ENCODE assay signal across 8 cellular contexts in genomic region chr1:180231506-180232420, GRCh38. TPM values are rescaled to one million over a fixed set of nuclear protein-coding genes. Genes with fewer than 3 reads are reported as not detected.
A peak's percentile ranks its signal among the peaks of the same experiment; 100 is the strongest.
DNase-seq lines count a peak whose midpoint lies in the region; ATAC-seq and TF ChIP-seq lines count a peak whose summit lies in the region.

No MANE protein-coding gene starts in this region.

- peaks cover 88 to 97% (median 89%) of the 10 kb centered on the region in 3 donors for H3K27me3 Mint-ChIP-seq in CD14-positive monocyte (ENCODE audit: low read depth in 3 of 3)
- peaks cover 91% of the 10 kb centered on the region for H3K27me3 Mint-ChIP-seq in dendritic cell treated with granulocyte-macrophage colony-stimulating factor and Interleukin-4, amounts not matched to agents 40 ng/mL and 50 ng/mL, for 4 days
- H3K27me3 Mint-ChIP-seq in naive thymus-derived CD4-positive, alpha-beta T cell: peaks cover 63 to 86% (median 67%) of the 10 kb centered on the region in 5 donors

- peaks cover 0 to 48% (median 19%) of the 10 kb centered on the region in 7 donors for H3K9me3 Mint-ChIP-seq in CD14-positive monocyte
- no peaks in the 10 kb centered on the region for H3K9me3 Mint-ChIP-seq in dendritic cell treated with granulocyte-macrophage colony-stimulating factor and Interleukin-4, amounts not matched to agents 40 ng/mL and 50 ng/mL, for 4 days
- peaks cover 0 to 2% (median 0%) of the 10 kb centered on the region in 11 donors for H3K9me3 Mint-ChIP-seq in naive thymus-derived CD4-positive, alpha-beta T cell

- H3K4me1 ChIP-seq in Panc1 (ENCODE audit: control insufficient read depth, insufficient read depth, low read length): peaks cover 11% of the 10 kb centered on the region
- peaks cover 24% of the 10 kb centered on the region in 2 donors for H3K4me1 ChIP-seq in naive thymus-derived CD4-positive, alpha-beta T cell (ENCODE audit: control insufficient read depth in 2 of 2, insufficient read depth in 2 of 2, low read length in 2 of 2)

- in situ Hi-C loops in Panc1 (cut with HindIII; ENCODE audit: low pct_unique_long_range_greater_than_20kb, low sequenced_read_pairs): no loop called here

- TF ChIP-seq CTCF in CD14-positive monocyte (IDR thresholded peaks at IDR 0.05) (no peak), Panc1 (IDR thresholded peaks at IDR 0.05) (peak; percentile 73)

- H3K4me1 Mint-ChIP-seq in CD14-positive monocyte: peaks cover 68% of the 10 kb centered on the region
- H3K4me1 Mint-ChIP-seq in dendritic cell treated with granulocyte-macrophage colony-stimulating factor and Interleukin-4, amounts not matched to agents 40 ng/mL and 50 ng/mL, for 4 days (ENCODE audit: low read depth): peaks cover 73% of the 10 kb centered on the region
- peaks cover 21 to 57% (median 38%) of the 10 kb centered on the region in 7 donors for H3K4me1 Mint-ChIP-seq in naive thymus-derived CD4-positive, alpha-beta T cell

- intact Hi-C loops in CD14-positive monocyte (cut with micrococcal nuclease) (no loop called here), Panc1 (cut with micrococcal nuclease; ENCODE audit: unreplicated experiment) (no loop called here)
- intact Hi-C loops in dendritic cell treated with granulocyte-macrophage colony-stimulating factor and Interleukin-4, amounts not matched to agents 40 ng/mL and 50 ng/mL, for 4 days (cut with micrococcal nuclease): no loop called here
- intact Hi-C loops in naive thymus-derived CD4-positive, alpha-beta T cell (cut with micrococcal nuclease): loop anchor here in 1 of 2 donors (10.0 kb wide), 1 partner anchor 403 kb away; the partner anchor contains the start of gene XPR1

- no TSS peak for BruUV-seq in Panc1 (replicated peaks; lab: Mats Ljungman, UMichigan)

- H3K9me3 ChIP-seq in Panc1 (ENCODE audit: control insufficient read depth, insufficient read depth, low read depth, low read length): no peaks in the 10 kb centered on the region
- no peaks in the 10 kb centered on the region for H3K9me3 ChIP-seq in naive thymus-derived CD4-positive, alpha-beta T cell (ENCODE audit: control insufficient read depth in 2 of 3, low read length in 3 of 3)

- DNase-seq in CD14-positive monocyte (ENCODE audit: low spot score): no peak
- DNase-seq in H7: peak; percentile 86
- no peak for DNase-seq in Panc1 (ENCODE audit: low read depth, low spot score)
- DNase-seq in naive thymus-derived CD4-positive, alpha-beta T cell: peak in 1 of 9 donors; percentile 32
- no peak for DNase-seq in NK-92 (lab: John Stamatoyannopoulos, UW; ENCODE audit: unreplicated experiment)

- peaks cover 8 to 12% of the 10 kb centered on the region in 2 donors for H3K36me3 Mint-ChIP-seq in CD14-positive monocyte
- H3K36me3 Mint-ChIP-seq in dendritic cell treated with granulocyte-macrophage colony-stimulating factor and Interleukin-4, amounts not matched to agents 40 ng/mL and 50 ng/mL, for 4 days (ENCODE audit: low read depth): no peaks in the 10 kb centered on the region
- H3K36me3 Mint-ChIP-seq in naive thymus-derived CD4-positive, alpha-beta T cell: no peaks in the 10 kb centered on the region

- H3K4me3 ChIP-seq in H7 (ENCODE audit: insufficient read depth, low read depth, low read length) (peak overlapping the region; percentile 66), Panc1 (ENCODE audit: low read depth in 2 of 2, low read length in 2 of 2) (peak overlapping the region; percentile 51 to 71)
- peak overlapping the region; percentile 31 for H3K4me3 ChIP-seq in naive thymus-derived CD4-positive, alpha-beta T cell (ENCODE audit: low read length)

- H3K36me3 ChIP-seq in H7 (replicated peaks; ENCODE audit: control insufficient read depth, insufficient read depth, low read length): no peaks in the 10 kb centered on the region
- no peaks in the 10 kb centered on the region for H3K36me3 ChIP-seq in Panc1 (ENCODE audit: control insufficient read depth, insufficient read depth, low read length)
- H3K36me3 ChIP-seq in naive thymus-derived CD4-positive, alpha-beta T cell (ENCODE audit: control insufficient read depth in 2 of 3, insufficient read depth in 3 of 3, low read length in 3 of 3): no peaks in the 10 kb centered on the region

- no peak overlapping the region for H3K27ac ChIP-seq in Panc1 (ENCODE audit: low read length)
- no peak overlapping the region for H3K27ac ChIP-seq in naive thymus-derived CD4-positive, alpha-beta T cell (ENCODE audit: low read depth, low read length)

- H3K27me3 ChIP-seq in H7 (ENCODE audit: control insufficient read depth, insufficient read depth, low read length): peaks cover 94% of the 10 kb centered on the region
- peaks cover 34% of the 10 kb centered on the region for H3K27me3 ChIP-seq in Panc1 (ENCODE audit: control insufficient read depth, insufficient read depth, low read length)
- H3K27me3 ChIP-seq in naive thymus-derived CD4-positive, alpha-beta T cell (ENCODE audit: control insufficient read depth in 2 of 2, insufficient read depth in 2 of 2, low read length in 2 of 2): peaks cover 22 to 56% of the 10 kb centered on the region in 2 donors

- ATAC-seq in Panc1 (peak; percentile 60), HG03039 (IDR thresholded peaks at IDR 0.05; ENCODE audit: unreplicated experiment) (no peak), HG03439 (IDR thresholded peaks at IDR 0.05; ENCODE audit: unreplicated experiment) (no peak)
- ATAC-seq in naive thymus-derived CD4-positive, alpha-beta T cell: no peak

- H3K27ac Mint-ChIP-seq in CD14-positive monocyte: peak overlapping the region in 2 of 7 donors; percentile 1 to 58
- H3K27ac Mint-ChIP-seq in dendritic cell treated with granulocyte-macrophage colony-stimulating factor and Interleukin-4, amounts not matched to agents 40 ng/mL and 50 ng/mL, for 4 days: no peak overlapping the region
- peak overlapping the region in 2 of 9 donors; percentile 24 to 37 for H3K27ac Mint-ChIP-seq in naive thymus-derived CD4-positive, alpha-beta T cell

- CTCF ChIA-PET in Panc1 (lab: Charles Lee): interaction anchor here (0.6 to 0.7 kb wide), 2 partner anchors 22 to 44 kb away, joined by 3 read pairs; no protein-coding TSS in a partner anchor
- CTCF ChIA-PET in naive thymus-derived CD4-positive, alpha-beta T cell (lab: Charles Lee): no interaction called here

- POLR2A ChIA-PET in Panc1 (lab: Charles Lee): interaction anchor here (0.6 kb wide), 1 partner anchor 557 kb away, joined by 7 read pairs; no protein-coding TSS in a partner anchor
- POLR2A ChIA-PET in naive thymus-derived CD4-positive, alpha-beta T cell (lab: Charles Lee): no interaction called here

- peak overlapping the region; percentile 80 to 92 for H3K4me3 Mint-ChIP-seq in CD14-positive monocyte
- H3K4me3 Mint-ChIP-seq in dendritic cell treated with granulocyte-macrophage colony-stimulating factor and Interleukin-4, amounts not matched to agents 40 ng/mL and 50 ng/mL, for 4 days: peak overlapping the region; percentile 73
- peak overlapping the region; percentile 67 to 82 (median 78) for H3K4me3 Mint-ChIP-seq in naive thymus-derived CD4-positive, alpha-beta T cell

RNA-seq across cellular contexts. Expression of gene LHX4, which starts 1.7 kb away (rescaled TPM):
- not detected for polyA plus RNA-seq in CD14-positive monocyte
- total RNA-seq in H7 (2014; rRNA removed; shearing (Covaris generic)): 1.1 and 2.7 TPM in 2 replicates
- total RNA-seq in Panc1 (2021; ENCODE audit: unreplicated experiment): 0.72 TPM
- 1.4 TPM for polyA plus RNA-seq in Panc1 (2012; ENCODE audit: insufficient read length)
- total RNA-seq in naive thymus-derived CD4-positive, alpha-beta T cell: under 1 TPM in 1 of 5 experiments, not detected in 4; 0.07 TPM
- polyA plus RNA-seq in naive thymus-derived CD4-positive, alpha-beta T cell: under 1 TPM; 0.24 to 0.58 TPM
